In genomic region chr1:229342305-229342901, GRCh38 we compare ENCODE assay signal across 8 cellular contexts. TPM values are rescaled to one million over a fixed set of nuclear protein-coding genes. Genes with fewer than 3 reads are reported as not detected.
A peak's percentile ranks its signal among the peaks of the same experiment; 100 is the strongest.
DNase-seq lines count a peak whose midpoint lies in the region; ATAC-seq lines count a peak whose summit lies in the region.

No MANE protein-coding gene starts in this region.

- H3K36me3 Mint-ChIP-seq in activated CD8-positive, alpha-beta T cell treated with anti-CD3 and anti-CD28 coated beads, Interleukin-2, amount 10 ng/mL, durations not matched to agents 7 days and 5 days (ENCODE audit: low read depth): peaks cover 20% of the 10 kb centered on the region

- H3K27ac Mint-ChIP-seq in activated CD8-positive, alpha-beta T cell treated with anti-CD3 and anti-CD28 coated beads, Interleukin-2, amount 10 ng/mL, durations not matched to agents 7 days and 5 days: peak overlapping the region; percentile 78

- ATAC-seq in GM19328 (IDR thresholded peaks at IDR 0.05; ENCODE audit: unreplicated experiment) (peak; percentile 78), HG03457 (IDR thresholded peaks at IDR 0.05; ENCODE audit: unreplicated experiment) (peak; percentile 49)
- ATAC-seq in activated CD8-positive, alpha-beta T cell treated with anti-CD3 and anti-CD28 coated beads, Interleukin-2, amount 10 ng/mL, durations not matched to agents 7 days and 5 days: peak; percentile 79

- H3K4me3 Mint-ChIP-seq in activated CD8-positive, alpha-beta T cell treated with anti-CD3 and anti-CD28 coated beads, Interleukin-2, amount 10 ng/mL, durations not matched to agents 7 days and 5 days: peak overlapping the region; percentile 81

- DNase-seq in CD1c-positive myeloid dendritic cell (ENCODE audit: extremely low spot score): peak; percentile 74
- peak; percentile 57 for DNase-seq in NCI-H748 treated with DMSO at 0.1 percent for 48 hours (lab: John Stamatoyannopoulos, UW)
- DNase-seq in activated CD8-positive, alpha-beta T cell treated with anti-CD3 and anti-CD28 coated beads, Interleukin-2, amount 10 ng/mL, durations not matched to agents 7 days and 5 days: peak; percentile 84
- peak; percentile 77 for DNase-seq in effector CD4-positive, alpha-beta T cell
- DNase-seq in medulla oblongata (ENCODE audit: extremely low spot score): peak; percentile 91
- peak; percentile 66 for DNase-seq in stimulated activated CD8-positive, alpha-beta memory T cell treated with anti-CD3 and anti-CD28 coated beads, Interleukin-12 subunit alpha, Interleukin-12 subunit beta, amount 100 ng/mL, for 1 hour (ENCODE audit: low read depth)

- peaks cover 19% of the 10 kb centered on the region for H3K27me3 Mint-ChIP-seq in activated CD8-positive, alpha-beta T cell treated with anti-CD3 and anti-CD28 coated beads, Interleukin-2, amount 10 ng/mL, durations not matched to agents 7 days and 5 days (ENCODE audit: low read depth)

- H3K9me3 Mint-ChIP-seq in activated CD8-positive, alpha-beta T cell treated with anti-CD3 and anti-CD28 coated beads, Interleukin-2, amount 10 ng/mL, durations not matched to agents 7 days and 5 days (ENCODE audit: insufficient read depth): no peaks in the 10 kb centered on the region

- CTCF ChIA-PET in activated CD8-positive, alpha-beta T cell treated with anti-CD3 and anti-CD28 coated beads, Interleukin-2, amount 10 ng/mL, durations not matched to agents 7 days and 5 days (lab: Charles Lee): interaction anchor here (1.1 to 2.7 kb wide), 5 partner anchors 23 to 216 kb away, joined by 3 to 8 read pairs (median 3); partner anchors contain the start of gene ABCB10

- H3K4me1 Mint-ChIP-seq in activated CD8-positive, alpha-beta T cell treated with anti-CD3 and anti-CD28 coated beads, Interleukin-2, amount 10 ng/mL, durations not matched to agents 7 days and 5 days (ENCODE audit: low read depth): peaks cover 44% of the 10 kb centered on the region

- POLR2A ChIA-PET in activated CD8-positive, alpha-beta T cell treated with anti-CD3 and anti-CD28 coated beads, Interleukin-2, amount 10 ng/mL, durations not matched to agents 7 days and 5 days (lab: Charles Lee): interaction anchor here (0.6 to 1.9 kb wide), 4 partner anchors 29 to 167 kb away, joined by 3 to 8 read pairs (median 4); no protein-coding TSS in a partner anchor

RNA-seq across cellular contexts. Expression of gene CCSAP, which starts 0.4 kb away (rescaled TPM):
- 10 to 100 TPM; 11.7 to 11.9 TPM for total RNA-seq in activated CD8-positive, alpha-beta T cell treated with anti-CD3 and anti-CD28 coated beads, Interleukin-2, amount 10 ng/mL, durations not matched to agents 7 days and 5 days

Comparison
In these comparisons a context has a peak if more than half of its experiments do, and no peak if none do; other contexts are left out.
1. Peak in every context shown above with its lines: DNase-seq and ATAC-seq.